28 cellular contexts compared by ENCODE assay signal in genomic region chr19:29781582-29782580, GRCh38. TPM values are rescaled to one million over a fixed set of nuclear protein-coding genes. Genes with fewer than 3 reads are reported as not detected.
"Had no signal": no experiment of that assay in that cellular context is flagged by ENCODE, and none has a peak within 500 bp of the region (broad histone marks: within the 10 kb centered on the region; RNA-seq: fewer than 3 reads in every experiment).

No MANE protein-coding gene starts in this region.

- H3K4me1 ChIP-seq: ascending aorta, body of pancreas, SJSA1 had no signal

- H3K9me3 ChIP-seq: ascending aorta, body of pancreas, SJSA1 had no signal

- H3K36me3 ChIP-seq: ascending aorta, SJSA1 had no signal

- ATAC-seq: activated naive CD4-positive, alpha-beta T cell treated with anti-CD3 and anti-CD28 coated beads, Interleukin-2, amount 50 U/mL, for 72 hours; activated naive CD8-positive, alpha-beta T cell treated with anti-CD3 and anti-CD28 coated beads, Interleukin-2, amount 50 U/mL, for 24 hours; activated T-cell treated with anti-CD3 and anti-CD28 coated beads, Interleukin-2, amount 50 U/mL, for 4 hours; body of pancreas; PC-3; SK-N-SH treated with all-trans-retinoic acid at 6 μM for 48 hours; WTC11 had no signal

- H3K36me3 Mint-ChIP-seq: activated CD4-positive, alpha-beta memory T cell treated with anti-CD3 and anti-CD28 coated beads for 36 hours; activated naive CD4-positive, alpha-beta T cell treated with anti-CD3 and anti-CD28 coated beads, Interleukin-2, amount 50 U/mL, for 72 hours; WTC11 had no signal

- DNase-seq: activated CD4-positive, alpha-beta memory T cell treated with anti-CD3 and anti-CD28 coated beads for 36 hours; activated CD4-positive, alpha-beta T cell treated with anti-CD3 and anti-CD28 coated beads, Interleukin-2, amount 10 ng/mL, durations not matched to agents 24 days and 14 days; activated CD4-positive, CD25-positive, alpha-beta regulatory T cell treated with anti-CD3 and anti-CD28 coated beads, Interleukin-2, amount 50 U/mL, for 72 hours; activated CD8-positive, alpha-beta memory T cell treated with anti-CD3 and anti-CD28 coated beads for 24 hours; activated effector memory CD4-positive, alpha-beta T cell treated with anti-CD3 and anti-CD28 coated beads, Interleukin-2, amount 50 U/mL, for 16 hours; activated naive CD4-positive, alpha-beta T cell treated with Interleukin-2 at 50 U/mL for 16 hours; activated naive CD8-positive, alpha-beta T cell treated with anti-CD3 and anti-CD28 coated beads, Interleukin-2, amount 50 U/mL, for 24 hours; activated T-cell treated with anti-CD3 and anti-CD28 coated beads, Interleukin-2, amount 50 U/mL, for 4 hours; amniotic stem cell; body of pancreas; IMR-90; KG1; NCI-H1092 treated with DMSO at 0.1 percent for 48 hours; NCI-H1417 treated with DMSO at 0.1 percent for 48 hours; NCI-H1694; NCI-H2029 treated with DMSO at 0.1 percent for 48 hours; NCI-H345; NCI-H510A; NCI-H526 treated with DMSO at 0.1 percent for 48 hours; NCI-H82; PC-3; SW 1271 had no signal

- H3K4me3 Mint-ChIP-seq: activated CD4-positive, alpha-beta memory T cell treated with anti-CD3 and anti-CD28 coated beads for 36 hours; activated CD4-positive, alpha-beta T cell treated with anti-CD3 and anti-CD28 coated beads, Interleukin-2, amount 10 ng/mL, durations not matched to agents 24 days and 14 days; activated naive CD8-positive, alpha-beta T cell treated with anti-CD3 and anti-CD28 coated beads, Interleukin-2, amount 50 U/mL, for 24 hours; activated T-cell treated with anti-CD3 and anti-CD28 coated beads, Interleukin-2, amount 50 U/mL, for 4 hours; WTC11 had no signal

- H3K27ac ChIP-seq: ascending aorta, body of pancreas, SJSA1 had no signal

- H3K27me3 Mint-ChIP-seq: activated CD4-positive, alpha-beta T cell treated with anti-CD3 and anti-CD28 coated beads, Interleukin-2, amount 10 ng/mL, durations not matched to agents 24 days and 14 days; activated naive CD8-positive, alpha-beta T cell treated with anti-CD3 and anti-CD28 coated beads, Interleukin-2, amount 50 U/mL, for 24 hours had no signal

- H3K4me1 Mint-ChIP-seq: activated naive CD8-positive, alpha-beta T cell treated with anti-CD3 and anti-CD28 coated beads, Interleukin-2, amount 50 U/mL, for 24 hours had no signal

- H3K4me3 ChIP-seq: ascending aorta, body of pancreas, SJSA1 had no signal

- FAIRE-seq: bronchial epithelial cell had no signal

- H3K27me3 ChIP-seq: ascending aorta, body of pancreas, SJSA1 had no signal

- H3K9me3 Mint-ChIP-seq: activated CD4-positive, alpha-beta memory T cell treated with anti-CD3 and anti-CD28 coated beads for 36 hours; activated CD4-positive, alpha-beta T cell treated with anti-CD3 and anti-CD28 coated beads, Interleukin-2, amount 10 ng/mL, durations not matched to agents 24 days and 14 days; activated naive CD4-positive, alpha-beta T cell treated with anti-CD3 and anti-CD28 coated beads, Interleukin-2, amount 50 U/mL, for 72 hours; activated naive CD8-positive, alpha-beta T cell treated with anti-CD3 and anti-CD28 coated beads, Interleukin-2, amount 50 U/mL, for 24 hours; activated T-cell treated with anti-CD3 and anti-CD28 coated beads, Interleukin-2, amount 50 U/mL, for 4 hours; WTC11 had no signal

- H3K27ac Mint-ChIP-seq: activated CD4-positive, alpha-beta memory T cell treated with anti-CD3 and anti-CD28 coated beads for 36 hours; activated CD4-positive, alpha-beta T cell treated with anti-CD3 and anti-CD28 coated beads, Interleukin-2, amount 10 ng/mL, durations not matched to agents 24 days and 14 days; activated naive CD8-positive, alpha-beta T cell treated with anti-CD3 and anti-CD28 coated beads, Interleukin-2, amount 50 U/mL, for 24 hours; WTC11 had no signal

RNA-seq across cellular contexts. Expression of gene CCNE1, which starts 29.9 kb away (rescaled TPM):
- total RNA-seq: ascending aorta, body of pancreas had no signal
